ENCODE assay signal across 8 cellular contexts in genomic region chr12:24903305-24904088, GRCh38. TPM values are rescaled to one million over a fixed set of nuclear protein-coding genes. Genes with fewer than 3 reads are reported as not detected.
DNase-seq lines count a peak whose midpoint lies in the region; ATAC-seq and TF ChIP-seq lines count a peak whose summit lies in the region.

No MANE protein-coding gene starts in this region.

- 34 to 41% methylated on average over 27 of the region's 27 CpGs for WGBS in esophagus, 2 donors

- peaks cover 27% of the 10 kb centered on the region for H3K4me1 Mint-ChIP-seq in nephron progenitor cell

- no peak overlapping the region for H3K27ac ChIP-seq in esophagus (ENCODE audit: low read depth in 2 of 2, low read length in 1 of 2)

- peaks cover 0 to 6% of the 10 kb centered on the region in 2 donors for H3K4me1 ChIP-seq in esophagus (ENCODE audit: control insufficient read depth in 2 of 2, insufficient read depth in 2 of 2, low read length in 1 of 2)

- H3K36me3 ChIP-seq in esophagus (ENCODE audit: control insufficient read depth in 2 of 2, insufficient read depth in 2 of 2, low read length in 1 of 2): no peaks in the 10 kb centered on the region

- peaks cover 21% of the 10 kb centered on the region for H3K36me3 Mint-ChIP-seq in nephron progenitor cell (ENCODE audit: low read depth)

- H3K9me3 ChIP-seq in esophagus (ENCODE audit: control insufficient read depth in 2 of 2, insufficient read depth in 1 of 2, low read depth in 1 of 2, low read length in 1 of 2): no peaks in the 10 kb centered on the region

- no peak for TF ChIP-seq CTCF in nephron progenitor cell (IDR thresholded peaks at IDR 0.05)

- H3K4me3 Mint-ChIP-seq in nephron progenitor cell: peak overlapping the region; percentile 89

- no peaks in the 10 kb centered on the region for H3K9me3 Mint-ChIP-seq in nephron progenitor cell

- H3K27me3 Mint-ChIP-seq in nephron progenitor cell (ENCODE audit: low read depth, poor library complexity): peaks cover 12% of the 10 kb centered on the region

- ATAC-seq in GM19328 (IDR thresholded peaks at IDR 0.05; ENCODE audit: unreplicated experiment): no peak

- no peak overlapping the region for H3K27ac Mint-ChIP-seq in nephron progenitor cell

- peaks cover 2 to 16% of the 10 kb centered on the region in 2 donors for H3K27me3 ChIP-seq in esophagus (ENCODE audit: control insufficient read depth in 1 of 2, insufficient read depth in 2 of 2, low read length in 2 of 2)

- peak overlapping the region; percentile 53 to 56 for H3K4me3 ChIP-seq in esophagus (ENCODE audit: low read depth in 1 of 2, low read length in 2 of 2)

- DNase-seq in Ammon's horn (ENCODE audit: low spot score) (peak; percentile 46), MV-4-11 (lab: John Stamatoyannopoulos, UW) (peak; percentile 58), nephron progenitor cell (no peak), cortex of kidney (lab: John Stamatoyannopoulos, UW) (no peak), SK-N-DZ (ENCODE audit: low spot score) (no peak), NCI-H1417 treated with DMSO at 0.1 percent for 48 hours (lab: John Stamatoyannopoulos, UW) (no peak)

RNA-seq across cellular contexts. Expression of gene BCAT1, which starts 45.4 kb away (rescaled TPM):
- polyA plus RNA-seq in esophagus: 1 to 10 TPM in 1 of 2 donors, under 1 TPM in 1; 0.38 to 1.0 TPM
- polyA plus RNA-seq in SK-N-DZ (2014; cell fraction: cytosol; rRNA removed): 70.1 and 74.8 TPM in 2 replicates
- 41.3 and 41.6 TPM in 2 replicates for polyA plus RNA-seq in SK-N-DZ (2014; cell fraction: nucleus; rRNA removed)

Comparison
In these comparisons a context has a peak if more than half of its experiments do, and no peak if none do; other contexts are left out.
1. DNase-seq: peak in Ammon's horn (single experiment) and MV-4-11 (single experiment); none in nephron progenitor cell (single experiment), cortex of kidney (single experiment), SK-N-DZ (single experiment) and NCI-H1417 treated with DMSO at 0.1 percent for 48 hours (single experiment).